ENCODE assay signal across 21 cellular contexts in genomic region chr11:33696411-33696810, GRCh38. TPM values are rescaled to one million over a fixed set of nuclear protein-coding genes. Genes with fewer than 3 reads are reported as not detected.
DNase-seq lines count a peak whose midpoint lies in the region; ATAC-seq and TF ChIP-seq lines count a peak whose summit lies in the region.
"Had no signal": no experiment of that assay in that cellular context is flagged by ENCODE, and none has a peak within 500 bp of the region (broad histone marks: within the 10 kb centered on the region; RNA-seq: fewer than 3 reads in every experiment).

No MANE protein-coding gene starts in this region.

- H3K9me1 ChIP-seq in IMR-90 (ENCODE audit: insufficient read depth, low read length) = peaks cover 34% of the 10 kb centered on the region

- WGBS in IMR-90 (ENCODE audit: extremely low coverage in 2 of 2, insufficient read length in 1 of 2), 2 experiments = 94% methylated on average over 5 of the region's 5 CpGs; no CpG with 5 or more reads in 1 of the 2 experiments

- TF ChIP-seq CTCF in IMR-90 (conservative IDR thresholded peaks at IDR 0.05; ENCODE audit: low read depth, low read length) = no peak
- no peak for TF ChIP-seq CTCF in brain (conservative IDR thresholded peaks at IDR 0.05)
- TF ChIP-seq CTCF in neural crest cell (conservative IDR thresholded peaks at IDR 0.05) = no peak
- no peak for TF ChIP-seq CTCF in GM20000 (IDR thresholded peaks at IDR 0.05; ENCODE audit: extremely low read depth, missing control alignments)

- dilution Hi-C loops in IMR-90 (cut with HindIII; ENCODE audit: low sequenced_read_pairs, unreplicated experiment) = no loop called here

- H3K4me1 ChIP-seq in ACC112 (ENCODE audit: control insufficient read depth, insufficient read depth, low read length, unreplicated experiment) = peaks cover 73% of the 10 kb centered on the region
- H3K4me1 ChIP-seq in IMR-90 (ENCODE audit: control insufficient read depth, insufficient read depth, low read length) = peaks cover 26% of the 10 kb centered on the region

- no peak for TF ChIP-seq POLR2A in IMR-90 (IDR thresholded peaks at IDR 0.05; ENCODE audit: low read depth, low read length)

- no peak overlapping the region for H4K8ac ChIP-seq in IMR-90 (ENCODE audit: low read depth in 2 of 2, low read length in 2 of 2)

- H3K27ac Mint-ChIP-seq in brain (peak overlapping the region in 4 of 5 experiments; percentile 3 to 33 (median 15)), neural crest cell (ENCODE audit: unreplicated experiment) (no peak overlapping the region)
- H3K27ac Mint-ChIP-seq: dendritic cell treated with granulocyte-macrophage colony-stimulating factor and Interleukin-4, amounts not matched to agents 40 ng/mL and 50 ng/mL, for 4 days had no signal

- no peak for TF ChIP-seq RAD21 in IMR-90 (IDR thresholded peaks at IDR 0.05; ENCODE audit: low read length)

- H3K4me3 Mint-ChIP-seq in brain (no peak overlapping the region), neural crest cell (peak overlapping the region; percentile 27)
- H3K4me3 Mint-ChIP-seq: activated T-cell treated with anti-CD3 and anti-CD28 coated beads, Interleukin-2, amount 50 U/mL, for 4 hours; dendritic cell treated with granulocyte-macrophage colony-stimulating factor and Interleukin-4, amounts not matched to agents 40 ng/mL and 50 ng/mL, for 4 days had no signal

- intact Hi-C loops in IMR-90 (cut with micrococcal nuclease) = no loop called here

- DNase-seq in IMR-90 (no peak), neural crest cell (ENCODE audit: low read depth, low spot score) (no peak), GM20000 (ENCODE audit: low spot score) (no peak), NCI-H146 treated with DMSO at 0.1 percent for 48 hours (lab: John Stamatoyannopoulos, UW; ENCODE audit: unreplicated experiment) (no peak)
- DNase-seq: activated naive CD4-positive, alpha-beta T cell treated with Interleukin-2 at 50 U/mL for 16 hours; activated T-cell treated with anti-CD3 and anti-CD28 coated beads, Interleukin-2, amount 50 U/mL, for 4 hours; amniotic stem cell; GF-D8; hippocampal formation; mucosa of descending colon; Right ventricle myocardium superior; stimulated activated CD4-positive, alpha-beta T cell treated with anti-CD3 and anti-CD28 coated beads, Interleukin-1b, Interleukin-23, amount 100 ng/mL, for 48 hours had no signal

- POLR2A ChIA-PET in IMR-90 (lab: Charles Lee; ENCODE audit: unreplicated experiment) = no interaction called here

- no peaks in the 10 kb centered on the region for H3K27me3 ChIP-seq in ACC112 (ENCODE audit: insufficient read depth, low read length)
- no peaks in the 10 kb centered on the region for H3K27me3 ChIP-seq in IMR-90 (ENCODE audit: control insufficient read depth, insufficient read depth, low read length)

- in situ Hi-C loops in IMR-90 (cut with MboI; ENCODE audit: low sequenced_read_pairs) = no loop called here

- H3K23ac ChIP-seq in IMR-90 (ENCODE audit: low read depth, low read length) = no peak overlapping the region

- H3K27ac ChIP-seq in ACC112 (ENCODE audit: low read depth, low read length) (peak overlapping the region; percentile 97; the same call in 1 of the 2 replicates), IMR-90 (ENCODE audit: insufficient read depth, low read length) (no peak overlapping the region)

- H3K4ac ChIP-seq in IMR-90 (ENCODE audit: low read depth, low read length) = peak overlapping the region; percentile 67

- H2AFZ ChIP-seq in ACC112 (ENCODE audit: low read length, unreplicated experiment) (no peak overlapping the region), IMR-90 (replicated peaks; ENCODE audit: low read length, poor library complexity) (no peak overlapping the region)

- ATAC-seq in IMR-90 (ENCODE audit: low read depth) (no peak), HG03571 (IDR thresholded peaks at IDR 0.05; ENCODE audit: unreplicated experiment) (no peak), HG03175 (IDR thresholded peaks at IDR 0.05; ENCODE audit: unreplicated experiment) (no peak)
- ATAC-seq: activated CD4-positive, CD25-positive, alpha-beta regulatory T cell treated with anti-CD3 and anti-CD28 coated beads, Interleukin-2, amount 50 U/mL, for 24 hours; activated T-cell treated with anti-CD3 and anti-CD28 coated beads, Interleukin-2, amount 50 U/mL, for 4 hours; mucosa of descending colon had no signal

- no peak overlapping the region for H3K4me2 ChIP-seq in IMR-90 (ENCODE audit: low read depth, low read length)

- H2BK15ac ChIP-seq in IMR-90 (ENCODE audit: low read depth, low read length) = 0 out of 3 replicates have a peak overlapping the region, but pooled peaks have one; percentile 53

- CTCF ChIA-PET in IMR-90 (lab: Yijun Ruan, JAX) = no interaction called here

- H2BK5ac ChIP-seq in IMR-90 (ENCODE audit: low read depth, low read length, poor library complexity, severe bottlenecking) = no peak overlapping the region

- H3K9ac ChIP-seq in IMR-90 (ENCODE audit: low read depth, low read length) = no peak overlapping the region

- H3K4me1 Mint-ChIP-seq in brain = peaks cover 77% of the 10 kb centered on the region
- peaks cover 61% of the 10 kb centered on the region for H3K4me1 Mint-ChIP-seq in neural crest cell

- no peak overlapping the region for H3K18ac ChIP-seq in IMR-90 (ENCODE audit: low read depth, low read length)

- H2AK9ac ChIP-seq in IMR-90 (replicated peaks; ENCODE audit: low read depth, low read length, poor library complexity) = no peak overlapping the region

- peaks cover 10% of the 10 kb centered on the region for H3K27me3 Mint-ChIP-seq in brain
- H3K27me3 Mint-ChIP-seq in neural crest cell (ENCODE audit: low read depth) = no peaks in the 10 kb centered on the region

- no peaks in the 10 kb centered on the region for H3K9me3 ChIP-seq in IMR-90 (ENCODE audit: control insufficient read depth, insufficient read depth, low read length)
- H3K9me3 ChIP-seq: mucosa of descending colon had no signal

- peak overlapping the region; percentile 68; the same call in 1 of the 2 replicates for H2BK120ac ChIP-seq in IMR-90 (ENCODE audit: low read depth, low read length)

- no peak overlapping the region for H2AK5ac ChIP-seq in IMR-90 (ENCODE audit: low read depth, low read length)

- no peak overlapping the region for H4K5ac ChIP-seq in IMR-90 (ENCODE audit: low read depth, low read length)

- H2BK20ac ChIP-seq in IMR-90 (ENCODE audit: low read depth, low read length) = peak overlapping the region; percentile 22; the same call in 1 of the 2 replicates

- H3K36me3 ChIP-seq in ACC112 (ENCODE audit: insufficient read depth, low read length) (no peaks in the 10 kb centered on the region), IMR-90 (ENCODE audit: control insufficient read depth, insufficient read depth, low read length) (no peaks in the 10 kb centered on the region)

- no peak overlapping the region for H3K4me3 ChIP-seq in ACC112 (ENCODE audit: low read depth, low read length)
- no peak overlapping the region for H3K4me3 ChIP-seq in IMR-90 (ENCODE audit: insufficient read depth, low read depth, low read length)
- H3K4me3 ChIP-seq: mucosa of descending colon had no signal

- H3K79me2 ChIP-seq in ACC112 (ENCODE audit: control insufficient read depth, insufficient read depth, low read length, unreplicated experiment) = no peaks in the 10 kb centered on the region

- no peak overlapping the region for H3K56ac ChIP-seq in IMR-90 (ENCODE audit: extremely low read depth, insufficient read depth, low read length)

- H3K79me1 ChIP-seq in IMR-90 (ENCODE audit: low read depth in 1 of 2, low read length in 2 of 2) = peaks cover 0 to 43% of the 10 kb centered on the region in 2 experiments; a peak in 2 of 4 replicates

- H4K20me1 ChIP-seq in IMR-90 (ENCODE audit: insufficient read depth, low read length) = peaks cover 4% of the 10 kb centered on the region; the same call in 1 of the 2 replicates

- no peak overlapping the region for H3K14ac ChIP-seq in IMR-90 (replicated peaks; ENCODE audit: low read depth, low read length)

- H3K9me3 Mint-ChIP-seq in brain = peaks cover 0 to 3% (median 0%) of the 10 kb centered on the region in 5 experiments
- H3K9me3 Mint-ChIP-seq in neural crest cell = no peaks in the 10 kb centered on the region
- H3K9me3 Mint-ChIP-seq: activated T-cell treated with anti-CD3 and anti-CD28 coated beads, Interleukin-2, amount 50 U/mL, for 4 hours; dendritic cell treated with granulocyte-macrophage colony-stimulating factor and Interleukin-4, amounts not matched to agents 40 ng/mL and 50 ng/mL, for 4 days had no signal

- H4K91ac ChIP-seq in IMR-90 (ENCODE audit: insufficient read depth, low read depth, low read length) = no peak overlapping the region

- H3K36me3 Mint-ChIP-seq in brain (no peaks in the 10 kb centered on the region), neural crest cell (ENCODE audit: low read depth) (no peaks in the 10 kb centered on the region)

- no TSS peak for BruUV-seq in IMR-90 (replicated peaks; lab: Mats Ljungman, UMichigan)

TF ChIP-seq in IMR-90, 13 proteins besides CTCF, POLR2A, EP300 and RAD21:
- TF ChIP-seq MAFK (IDR thresholded peaks at IDR 0.05; ENCODE audit: low read depth, low read length) (no peak), SMC3 (IDR thresholded peaks at IDR 0.05; ENCODE audit: low read depth, low read length) (no peak)
TF ChIP-seq in IMR-90: peak in this region for 0.

RNA-seq across cellular contexts. Expression of gene C11orf91, which starts 4.2 kb away (rescaled TPM):
- total RNA-seq in IMR-90 (2012; rRNA removed) = not detected in 2 replicates
- 0.10 TPM in 1 of 2 replicates, not detected in the other for polyA plus RNA-seq in IMR-90 (2012; rRNA removed)
- 0.27 TPM in 1 of 2 replicates, not detected in the other for polyA plus RNA-seq in IMR-90 (2012; cell fraction: cytosol; rRNA removed)
- 0.11 and 0.21 TPM in 2 replicates for polyA plus RNA-seq in IMR-90 (2012; cell fraction: nucleus; rRNA removed; ENCODE audit: low replicate concordance)
- not detected for polyA plus RNA-seq in brain (ENCODE audit: insufficient read depth, low read depth, low replicate concordance)
- total RNA-seq in neural crest cell = 0.57 and 0.68 TPM in 2 replicates
- total RNA-seq: activated T-cell treated with anti-CD3 and anti-CD28 coated beads, Interleukin-2, amount 50 U/mL, for 4 hours; liver; Right ventricle myocardium superior; skeletal muscle tissue; temporal lobe had no signal
- polyA plus RNA-seq: liver had no signal

RNA-seq across cellular contexts. Expression of gene CD59, which starts 39.8 kb away (rescaled TPM):
- 637 and 765 TPM in 2 replicates for total RNA-seq in IMR-90 (2012; rRNA removed)
- polyA plus RNA-seq in IMR-90 (2012; rRNA removed) = 1,066 and 1,140 TPM in 2 replicates
- polyA plus RNA-seq in IMR-90 (2012; cell fraction: cytosol; rRNA removed) = 293 and 869 TPM in 2 replicates
- 63.7 and 319 TPM in 2 replicates for polyA plus RNA-seq in IMR-90 (2012; cell fraction: nucleus; rRNA removed; ENCODE audit: low replicate concordance)
- polyA plus RNA-seq in brain (ENCODE audit: insufficient read depth, low read depth, low replicate concordance) = 189 TPM
- total RNA-seq in neural crest cell = 80.5 and 86.3 TPM in 2 replicates
